Comparison of ENCODE assay signal across 22 cellular contexts in genomic region chr3:146640361-146640760, GRCh38. TPM values are rescaled to one million over a fixed set of nuclear protein-coding genes. Genes with fewer than 3 reads are reported as not detected.
"Had no signal": no experiment of that assay in that cellular context is flagged by ENCODE, and none has a peak within 500 bp of the region (broad histone marks: within the 10 kb centered on the region; RNA-seq: fewer than 3 reads in every experiment).

No MANE protein-coding gene starts in this region.

- H3K27me3 ChIP-seq: body of pancreas, cardiac muscle cell, heart right ventricle, pancreas, right atrium auricular region, transverse colon, uterus had no signal

- H3K27ac ChIP-seq: body of pancreas, cardiac muscle cell, heart right ventricle, pancreas, psoas muscle, right atrium auricular region, transverse colon, uterus had no signal

- DNase-seq: activated CD4-positive, alpha-beta T cell treated with anti-CD3 and anti-CD28 coated beads for 1 hour; activated CD4-positive, alpha-beta T cell treated with anti-CD3 and anti-CD28 coated beads, Interleukin-2, amount 50 U/mL, for 1 hour; activated gamma-delta T cell treated with Interleukin-2 at 50 U/mL for 16 hours; activated T-cell treated with anti-CD3 and anti-CD28 coated beads, Interleukin-2, amount 50 U/mL, for 1 hour; heart right ventricle; left cardiac atrium; psoas muscle; stimulated activated CD4-positive, alpha-beta T cell treated with anti-CD3 and anti-CD28 coated beads, Interleukin-2, amount 100 ng/mL, for 24 hours; stimulated activated naive B cell treated with anti-CD40 and anti-IgM and Interleukin-4, amounts not matched to agents 10 μg/mL and 1 μg/mL and 100 μg/mL, for 72 hours; transverse colon; uterus had no signal

- H3K4me1 ChIP-seq: body of pancreas, heart right ventricle, psoas muscle, right atrium auricular region, transverse colon, uterus had no signal

- H3K36me3 ChIP-seq: cardiac muscle cell, heart right ventricle, pancreas, right atrium auricular region, transverse colon, uterus had no signal

- H3K9me3 ChIP-seq: body of pancreas, heart right ventricle, pancreas, psoas muscle, right atrium auricular region, transverse colon, uterus had no signal

- H3K4me3 ChIP-seq: body of pancreas, cardiac muscle cell, heart right ventricle, pancreas, psoas muscle, right atrium auricular region, transverse colon, uterus had no signal

RNA-seq across cellular contexts. Expression of gene PLSCR5, which starts 35.2 kb away (rescaled TPM):
- total RNA-seq: activated CD8-positive, alpha-beta T cell treated with anti-CD3 and anti-CD28 coated beads, Interleukin-2, amount 10 ng/mL, durations not matched to agents 7 days and 5 days; body of pancreas; chondrocyte; epithelial cell of proximal tubule; fibroblast of villous mesenchyme; heart right ventricle; left cardiac atrium; lower leg skin; mononuclear cell; pancreas; psoas muscle; right atrium auricular region; skeletal muscle tissue; transverse colon; uterus had no signal
- polyA plus RNA-seq: heart right ventricle, pancreas, psoas muscle had no signal
